Comparison of ENCODE assay signal across 1 cellular context in the genomic region with DNA sequence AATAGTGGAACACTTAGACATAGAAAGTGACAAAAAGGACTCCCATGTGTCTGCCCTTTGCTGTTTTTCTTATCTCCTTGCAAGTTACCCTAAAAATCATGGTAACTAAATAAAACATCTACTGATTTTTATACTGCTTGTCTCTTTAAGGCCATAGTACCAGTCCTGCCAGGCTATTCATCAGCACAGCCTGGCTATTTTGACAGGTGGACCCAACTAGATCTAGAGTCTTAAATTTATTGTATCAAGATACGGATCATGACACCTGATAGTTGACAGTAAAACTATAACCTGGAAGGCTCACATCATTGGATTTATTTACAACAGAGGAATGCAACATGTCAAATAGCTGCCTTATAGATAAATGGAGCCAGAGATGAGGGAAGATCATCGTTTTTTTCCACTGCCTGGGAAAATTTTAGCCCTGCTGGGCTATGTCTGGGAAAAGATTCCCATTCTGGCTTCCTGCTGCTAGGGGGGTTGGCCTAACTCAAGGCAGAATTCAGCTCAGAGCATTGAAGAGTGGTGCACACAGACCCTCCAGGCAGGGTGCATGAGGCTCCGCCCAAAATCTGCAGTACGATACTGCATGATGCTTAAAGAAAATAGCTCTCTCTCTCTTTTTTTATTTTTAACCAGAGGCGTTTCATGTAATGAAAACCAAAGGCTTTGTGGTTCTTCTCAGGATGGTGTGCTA.
TF ChIP-seq lines count a peak whose summit lies in the region.

No MANE protein-coding gene starts in this region.

TF ChIP-seq in WTC11, 78 proteins besides CTCF, POLR2A, EP300 and RAD21 (continued from another document):
- TF ChIP-seq, protein P1, sequence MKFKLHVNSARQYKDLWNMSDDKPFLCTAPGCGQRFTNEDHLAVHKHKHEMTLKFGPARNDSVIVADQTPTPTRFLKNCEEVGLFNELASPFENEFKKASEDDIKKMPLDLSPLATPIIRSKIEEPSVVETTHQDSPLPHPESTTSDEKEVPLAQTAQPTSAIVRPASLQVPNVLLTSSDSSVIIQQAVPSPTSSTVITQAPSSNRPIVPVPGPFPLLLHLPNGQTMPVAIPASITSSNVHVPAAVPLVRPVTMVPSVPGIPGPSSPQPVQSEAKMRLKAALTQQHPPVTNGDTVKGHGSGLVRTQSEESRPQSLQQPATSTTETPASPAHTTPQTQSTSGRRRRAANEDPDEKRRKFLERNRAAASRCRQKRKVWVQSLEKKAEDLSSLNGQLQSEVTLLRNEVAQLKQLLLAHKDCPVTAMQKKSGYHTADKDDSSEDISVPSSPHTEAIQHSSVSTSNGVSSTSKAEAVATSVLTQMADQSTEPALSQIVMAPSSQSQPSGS (CRISPR knock-in tag; IDR thresholded peaks at IDR 0.05; ENCODE audit: borderline replicate concordance, low read depth) = no peak
